Comparison of ENCODE assay signal across 16 cellular contexts in genomic region chr2:71686781-71687180, GRCh38.
DNase-seq lines count a peak whose midpoint lies in the region; ATAC-seq, FAIRE-seq and TF ChIP-seq lines count a peak whose summit lies in the region.
"Had no signal": no experiment of that assay in that cellular context is flagged by ENCODE, and none has a peak within 500 bp of the region (broad histone marks: within the 10 kb centered on the region; RNA-seq: fewer than 3 reads in every experiment).

No MANE protein-coding gene starts in this region.

- POLR2A ChIA-PET in WTC11 (lab: Charles Lee), result no interaction called here

- peaks cover 2% of the 10 kb centered on the region for H3K4me1 ChIP-seq in right cardiac atrium (ENCODE audit: control insufficient read depth, insufficient read depth, low read length)
- no peaks in the 10 kb centered on the region for H3K4me1 ChIP-seq in kidney (ENCODE audit: control insufficient read depth in 1 of 2, insufficient read depth in 1 of 2, low read depth in 1 of 2, low read length in 2 of 2)
- H3K4me1 ChIP-seq in sigmoid colon, result no peaks in the 10 kb centered on the region
- H3K4me1 ChIP-seq: HAP-1 had no signal

- H3K27ac Mint-ChIP-seq in WTC11, result no peak overlapping the region
- H3K27ac Mint-ChIP-seq: CD4-positive, alpha-beta T cell; IgD-negative memory B cell had no signal

- WGBS in right cardiac atrium, result 93% methylated on average over 6 of the region's 6 CpGs
- 82 to 87% methylated on average over 6 of the region's 6 CpGs for whole genome bisulfite sequencing in sigmoid colon, 2 donors

- no peak overlapping the region for H3K27ac ChIP-seq in right cardiac atrium (ENCODE audit: low read length)
- H3K27ac ChIP-seq in kidney (ENCODE audit: low read depth in 2 of 2, low read length in 2 of 2), result no peak overlapping the region
- H3K27ac ChIP-seq in sigmoid colon, result no peak overlapping the region
- H3K27ac ChIP-seq: BLaER1 treated with 17β-estradiol and CSF1 and Interleukin-3, amounts not matched to agents 10 nM and 100 nM had no signal

- H3K27me3 ChIP-seq in right cardiac atrium (ENCODE audit: control insufficient read depth, insufficient read depth), result no peaks in the 10 kb centered on the region
- no peaks in the 10 kb centered on the region for H3K27me3 ChIP-seq in sigmoid colon
- H3K27me3 ChIP-seq: BLaER1 treated with 17β-estradiol and CSF1 and Interleukin-3, amounts not matched to agents 10 nM and 100 nM had no signal

- no peak for FAIRE-seq in kidney (lab: Jason Lieb, UNC)
- FAIRE-seq: G401.6, GM12892, H1 had no signal

- CTCF ChIA-PET in WTC11 (lab: Charles Lee), result no interaction called here

- no peak for TF ChIP-seq EP300 in sigmoid colon (IDR thresholded peaks at IDR 0.05)

- no peak overlapping the region for H3K9ac ChIP-seq in kidney (ENCODE audit: low read length in 2 of 2)
- H3K9ac ChIP-seq: BLaER1 treated with 17β-estradiol and CSF1 and Interleukin-3, amounts not matched to agents 10 nM and 100 nM had no signal

- no peak for TF ChIP-seq CTCF in kidney (IDR thresholded peaks at IDR 0.05; ENCODE audit: borderline replicate concordance, extremely low read depth, insufficient read depth)
- TF ChIP-seq CTCF in sigmoid colon (IDR thresholded peaks at IDR 0.05), result no peak
- TF ChIP-seq CTCF in WTC11 (IDR thresholded peaks at IDR 0.05), result no peak

- 0 out of 2 replicates have a peak, but pooled peaks cover 6% of the 10 kb centered on the region for H3K9me3 Mint-ChIP-seq in WTC11
- H3K9me3 Mint-ChIP-seq: CD4-positive, alpha-beta T cell; IgD-negative memory B cell had no signal

- DNase-seq in right cardiac atrium, result peak in 2 of 3 donors; percentile 18 to 47
- no peak for DNase-seq in cardiac septum (ENCODE audit: low spot score)
- peak; percentile 35 for DNase-seq in kidney
- peak; percentile 19 for DNase-seq in sigmoid colon
- no peak for DNase-seq in WTC11 (ENCODE audit: low spot score)
- DNase-seq in T-helper 2 cell, result no peak
- DNase-seq: ACHN; CD4-positive, alpha-beta T cell; DMS79 had no signal

- H3K27me3 Mint-ChIP-seq in WTC11 (ENCODE audit: low read depth), result peaks cover 2% of the 10 kb centered on the region; the same call in 1 of the 2 replicates
- H3K27me3 Mint-ChIP-seq: CD4-positive, alpha-beta T cell; IgD-negative memory B cell had no signal

- no peak overlapping the region for H3K4me3 Mint-ChIP-seq in WTC11
- H3K4me3 Mint-ChIP-seq: CD4-positive, alpha-beta T cell; IgD-negative memory B cell had no signal

- H3K9me3 ChIP-seq in right cardiac atrium (ENCODE audit: control insufficient read depth, low read length) (no peaks in the 10 kb centered on the region), kidney (ENCODE audit: control insufficient read depth in 1 of 2, low read length in 2 of 2) (no peaks in the 10 kb centered on the region), sigmoid colon (no peaks in the 10 kb centered on the region)
- H3K9me3 ChIP-seq: HAP-1 had no signal

- intact Hi-C loops in right cardiac atrium (cut with DNase I) (no loop called here), cardiac septum (cut with DNase I) (loop anchor here (5.0 kb wide), 1 partner anchor 69 kb away; no protein-coding TSS in a partner anchor), kidney (cut with DNase I) (no loop called here), sigmoid colon (cut with DNase I) (no loop called here)

- H3K36me3 Mint-ChIP-seq in WTC11, result peaks cover 4% of the 10 kb centered on the region; the same call in 1 of the 2 replicates
- H3K36me3 Mint-ChIP-seq: IgD-negative memory B cell had no signal

- H3K4me3 ChIP-seq in right cardiac atrium (ENCODE audit: low read length), result no peak overlapping the region
- no peak overlapping the region for H3K4me3 ChIP-seq in kidney (ENCODE audit: low read length in 2 of 2)
- no peak overlapping the region for H3K4me3 ChIP-seq in sigmoid colon
- H3K4me3 ChIP-seq: BLaER1 treated with 17β-estradiol and CSF1 and Interleukin-3, amounts not matched to agents 10 nM and 100 nM; HAP-1 had no signal

- TF ChIP-seq POLR2A in sigmoid colon (IDR thresholded peaks at IDR 0.05), result no peak

- no peak for ATAC-seq in right cardiac atrium
- ATAC-seq in WTC11, result no peak
- no peak for ATAC-seq in GM21737 (IDR thresholded peaks at IDR 0.05; ENCODE audit: unreplicated experiment)

- peaks cover 11% of the 10 kb centered on the region for H3K4me1 Mint-ChIP-seq in WTC11
- H3K4me1 Mint-ChIP-seq: IgD-negative memory B cell had no signal

- no peaks in the 10 kb centered on the region for H3K36me3 ChIP-seq in kidney (ENCODE audit: control insufficient read depth in 1 of 2, insufficient read depth in 2 of 2, low read length in 2 of 2)
- peaks cover 0 to 20% (median 5%) of the 10 kb centered on the region in 4 donors for H3K36me3 ChIP-seq in sigmoid colon
- H3K36me3 ChIP-seq: HAP-1 had no signal

TF ChIP-seq in WTC11, 78 proteins besides CTCF, POLR2A, EP300 and RAD21 (continues in another document):
- TF ChIP-seq ZNF532 (CRISPR knock-in tag; IDR thresholded peaks at IDR 0.05; ENCODE audit: borderline replicate concordance) (no peak), GTF2I (CRISPR knock-in tag; conservative IDR thresholded peaks at IDR 0.05) (no peak), ELF4 (CRISPR knock-in tag; IDR thresholded peaks at IDR 0.05; ENCODE audit: low read depth) (no peak)
- TF ChIP-seq, protein P1, sequence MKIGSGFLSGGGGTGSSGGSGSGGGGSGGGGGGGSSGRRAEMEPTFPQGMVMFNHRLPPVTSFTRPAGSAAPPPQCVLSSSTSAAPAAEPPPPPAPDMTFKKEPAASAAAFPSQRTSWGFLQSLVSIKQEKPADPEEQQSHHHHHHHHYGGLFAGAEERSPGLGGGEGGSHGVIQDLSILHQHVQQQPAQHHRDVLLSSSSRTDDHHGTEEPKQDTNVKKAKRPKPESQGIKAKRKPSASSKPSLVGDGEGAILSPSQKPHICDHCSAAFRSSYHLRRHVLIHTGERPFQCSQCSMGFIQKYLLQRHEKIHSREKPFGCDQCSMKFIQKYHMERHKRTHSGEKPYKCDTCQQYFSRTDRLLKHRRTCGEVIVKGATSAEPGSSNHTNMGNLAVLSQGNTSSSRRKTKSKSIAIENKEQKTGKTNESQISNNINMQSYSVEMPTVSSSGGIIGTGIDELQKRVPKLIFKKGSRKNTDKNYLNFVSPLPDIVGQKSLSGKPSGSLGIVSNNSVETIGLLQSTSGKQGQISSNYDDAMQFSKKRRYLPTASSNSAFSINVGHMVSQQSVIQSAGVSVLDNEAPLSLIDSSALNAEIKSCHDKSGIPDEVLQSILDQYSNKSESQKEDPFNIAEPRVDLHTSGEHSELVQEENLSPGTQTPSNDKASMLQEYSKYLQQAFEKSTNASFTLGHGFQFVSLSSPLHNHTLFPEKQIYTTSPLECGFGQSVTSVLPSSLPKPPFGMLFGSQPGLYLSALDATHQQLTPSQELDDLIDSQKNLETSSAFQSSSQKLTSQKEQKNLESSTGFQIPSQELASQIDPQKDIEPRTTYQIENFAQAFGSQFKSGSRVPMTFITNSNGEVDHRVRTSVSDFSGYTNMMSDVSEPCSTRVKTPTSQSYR (CRISPR knock-in tag; IDR thresholded peaks at IDR 0.05), result no peak

Comparison
In these comparisons a context has a peak if more than half of its experiments do, and no peak if none do; other contexts are left out.
1. DNase-seq: peak in right cardiac atrium (2 of 3), kidney (single experiment) and sigmoid colon (single experiment); none in cardiac septum (single experiment), WTC11 (single experiment) and T-helper 2 cell (0 of 5).